2 cellular contexts compared by ENCODE assay signal in the genomic region with DNA sequence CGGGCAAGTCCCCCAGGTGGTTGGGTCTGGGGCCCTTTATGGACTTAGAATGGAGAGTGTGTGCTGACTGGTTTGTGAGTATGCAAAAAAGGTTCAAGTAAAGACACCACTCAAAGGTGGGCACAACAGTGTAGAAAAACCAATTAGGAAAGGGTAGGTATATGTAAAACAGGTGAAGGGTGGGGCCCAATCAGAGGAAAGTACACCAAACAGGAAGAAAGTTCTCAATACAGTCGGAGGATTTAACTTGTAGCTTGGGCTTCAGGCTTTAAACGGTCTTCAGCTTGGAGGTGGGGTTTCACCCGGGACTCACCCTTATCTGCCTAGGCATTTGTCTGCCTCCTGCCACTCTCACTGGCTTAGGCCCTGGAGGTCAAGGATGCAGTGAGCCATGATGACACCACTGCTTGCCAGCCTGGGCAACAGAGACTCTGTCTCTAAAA.
TF ChIP-seq lines count a peak whose summit lies in the region.

No MANE protein-coding gene starts in this region.

TF ChIP-seq in HEK293T, 16 proteins besides CTCF, POLR2A, EP300 and RAD21:
- TF ChIP-seq, protein P1, sequence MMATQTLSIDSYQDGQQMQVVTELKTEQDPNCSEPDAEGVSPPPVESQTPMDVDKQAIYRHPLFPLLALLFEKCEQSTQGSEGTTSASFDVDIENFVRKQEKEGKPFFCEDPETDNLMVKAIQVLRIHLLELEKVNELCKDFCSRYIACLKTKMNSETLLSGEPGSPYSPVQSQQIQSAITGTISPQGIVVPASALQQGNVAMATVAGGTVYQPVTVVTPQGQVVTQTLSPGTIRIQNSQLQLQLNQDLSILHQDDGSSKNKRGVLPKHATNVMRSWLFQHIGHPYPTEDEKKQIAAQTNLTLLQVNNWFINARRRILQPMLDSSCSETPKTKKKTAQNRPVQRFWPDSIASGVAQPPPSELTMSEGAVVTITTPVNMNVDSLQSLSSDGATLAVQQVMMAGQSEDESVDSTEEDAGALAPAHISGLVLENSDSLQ (IDR thresholded peaks at IDR 0.05) = peak; percentile 9; the same call in 1 of the 2 replicates
- TF ChIP-seq NFRKB (IDR thresholded peaks at IDR 0.05) = no peak

TF ChIP-seq in H1, 55 proteins besides CTCF, POLR2A, EP300 and RAD21:
- TF ChIP-seq MAFK (IDR thresholded peaks at IDR 0.05; ENCODE audit: low read depth, low read length) (no peak), CHD1 (IDR thresholded peaks at IDR 0.05; ENCODE audit: low read depth, low read length) (no peak), TBP (IDR thresholded peaks at IDR 0.05; ENCODE audit: low read depth, low read length) (peak; percentile 47; the same call in 1 of the 2 replicates)
TF ChIP-seq in H1: peak in this region for 1.
